Comparison of ENCODE assay signal across 2 cellular contexts in genomic region chr3:46098319-46098761, GRCh38.
TF ChIP-seq lines count a peak whose summit lies in the region.

No MANE protein-coding gene starts in this region.

TF ChIP-seq in liver, 16 proteins besides CTCF, POLR2A, EP300 and RAD21 (continued from another document):
- no peak for TF ChIP-seq ZBTB33 (IDR thresholded peaks at IDR 0.05)
- TF ChIP-seq HNF4A (conservative IDR thresholded peaks at IDR 0.05), result no peak
- TF ChIP-seq YY1 (IDR thresholded peaks at IDR 0.05), result no peak
- TF ChIP-seq REST (IDR thresholded peaks at IDR 0.05), result no peak
- TF ChIP-seq HNF4G (IDR thresholded peaks at IDR 0.05), result no peak
- no peak for TF ChIP-seq EGR1 (IDR thresholded peaks at IDR 0.05; ENCODE audit: low read depth in 2 of 2)

TF ChIP-seq in HepG2, 621 proteins besides CTCF, POLR2A, EP300 and RAD21 (continued from another document):
- TF ChIP-seq ZNF646 (CRISPR knock-in tag; IDR thresholded peaks at IDR 0.05), result no peak
- no peak for TF ChIP-seq KIAA2018 (CRISPR knock-in tag; IDR thresholded peaks at IDR 0.05; ENCODE audit: borderline replicate concordance)
- TF ChIP-seq ZNF652 (CRISPR knock-in tag; IDR thresholded peaks at IDR 0.05; ENCODE audit: borderline replicate concordance, low read depth), result no peak
- TF ChIP-seq ZNF784 (CRISPR knock-in tag; IDR thresholded peaks at IDR 0.05; ENCODE audit: borderline replicate concordance), result no peak
- TF ChIP-seq TEAD2 (CRISPR knock-in tag; IDR thresholded peaks at IDR 0.05), result no peak
